In genomic region chr5:73201547-73202513, GRCh38 we compare ENCODE assay signal across 9 cellular contexts. TPM values are rescaled to one million over a fixed set of nuclear protein-coding genes. Genes with fewer than 3 reads are reported as not detected.
DNase-seq lines count a peak whose midpoint lies in the region; ATAC-seq, FAIRE-seq and TF ChIP-seq lines count a peak whose summit lies in the region.
"Had no signal": no experiment of that assay in that cellular context is flagged by ENCODE, and none has a peak within 500 bp of the region (broad histone marks: within the 10 kb centered on the region; RNA-seq: fewer than 3 reads in every experiment).

No MANE protein-coding gene starts in this region.

- TF ChIP-seq CTCF in pancreas (IDR thresholded peaks at IDR 0.05) (peak; percentile 79 to 87 (median 85)), upper lobe of left lung (IDR thresholded peaks at IDR 0.05) (peak; percentile 73 to 90 (median 80))

- H3K4me3 ChIP-seq in SJCRH30, result no peak overlapping the region
- peak overlapping the region in 3 of 4 donors; percentile 18 to 36 (median 24) for H3K4me3 ChIP-seq in pancreas
- H3K4me3 ChIP-seq in upper lobe of left lung, result peak overlapping the region in 1 of 4 donors; percentile 1

- intact Hi-C loops in pancreas (cut with DNase I), result no loop called here

- H3K4me1 ChIP-seq in SJCRH30, result peaks cover 3% of the 10 kb centered on the region; the same call in 1 of the 2 replicates
- peaks cover 0 to 4% (median 0%) of the 10 kb centered on the region in 3 donors for H3K4me1 ChIP-seq in pancreas
- peaks cover 6 to 8% (median 7%) of the 10 kb centered on the region in 4 donors for H3K4me1 ChIP-seq in upper lobe of left lung

- H3K27ac ChIP-seq in SJCRH30 (no peak overlapping the region), pancreas (no peak overlapping the region), upper lobe of left lung (no peak overlapping the region)

- no peaks in the 10 kb centered on the region for H3K9me3 ChIP-seq in SJCRH30 (replicated peaks)
- H3K9me3 ChIP-seq in pancreas, result no peaks in the 10 kb centered on the region
- H3K9me3 ChIP-seq in upper lobe of left lung, result no peaks in the 10 kb centered on the region

- no peak for TF ChIP-seq EP300 in upper lobe of left lung (IDR thresholded peaks at IDR 0.05)

- peak; percentile 80 for ATAC-seq in GM18498 (IDR thresholded peaks at IDR 0.05; ENCODE audit: unreplicated experiment)
- ATAC-seq in HG03442 (IDR thresholded peaks at IDR 0.05; ENCODE audit: unreplicated experiment), result peak; percentile 60
- peak; percentile 94 to 99 (median 97) for ATAC-seq in pancreas
- ATAC-seq in upper lobe of left lung (ENCODE audit: low FRiP score in 2 of 2), result peak; percentile 82 to 89

- 20 to 28% methylated on average over 34 of the region's 34 CpGs for WGBS in pancreas, 2 donors
- 28 to 49% methylated on average over 22 to 34 of the region's 34 CpGs for WGBS in upper lobe of left lung, 2 donors

- H3K27me3 ChIP-seq in SJCRH30 (no peaks in the 10 kb centered on the region), pancreas (no peaks in the 10 kb centered on the region), upper lobe of left lung (no peaks in the 10 kb centered on the region)

- H3K36me3 ChIP-seq in SJCRH30 (no peaks in the 10 kb centered on the region), pancreas (no peaks in the 10 kb centered on the region), upper lobe of left lung (no peaks in the 10 kb centered on the region)

- no peak for FAIRE-seq in pancreas (lab: Jason Lieb, UNC)
- FAIRE-seq: islet of Langerhans had no signal

- TF ChIP-seq POLR2A in upper lobe of left lung (IDR thresholded peaks at IDR 0.05), result no peak

- DNase-seq in SJCRH30 (peak; percentile 81 to 83), germinal center (ENCODE audit: low spot score) (peak; percentile 74), pancreas (peak; percentile 82 to 94 (median 92)), upper lobe of left lung (peak; percentile 79 to 88), NCI-H748 treated with DMSO at 0.1 percent for 48 hours (lab: John Stamatoyannopoulos, UW) (no peak)
- DNase-seq in activated effector memory CD4-positive, alpha-beta T cell treated with anti-CD3 and anti-CD28 coated beads, Interleukin-2, amount 50 U/mL, for 16 hours, result peak; percentile 88

RNA-seq across cellular contexts. Expression of gene TMEM174, which starts 28.8 kb away (rescaled TPM):
- not detected in 2 replicates for total RNA-seq in SJCRH30 (2014; rRNA removed; shearing (Covaris generic))
- total RNA-seq in pancreas (not detected), upper lobe of left lung (not detected)
- polyA plus RNA-seq in pancreas, result not detected
